In the genomic region with DNA sequence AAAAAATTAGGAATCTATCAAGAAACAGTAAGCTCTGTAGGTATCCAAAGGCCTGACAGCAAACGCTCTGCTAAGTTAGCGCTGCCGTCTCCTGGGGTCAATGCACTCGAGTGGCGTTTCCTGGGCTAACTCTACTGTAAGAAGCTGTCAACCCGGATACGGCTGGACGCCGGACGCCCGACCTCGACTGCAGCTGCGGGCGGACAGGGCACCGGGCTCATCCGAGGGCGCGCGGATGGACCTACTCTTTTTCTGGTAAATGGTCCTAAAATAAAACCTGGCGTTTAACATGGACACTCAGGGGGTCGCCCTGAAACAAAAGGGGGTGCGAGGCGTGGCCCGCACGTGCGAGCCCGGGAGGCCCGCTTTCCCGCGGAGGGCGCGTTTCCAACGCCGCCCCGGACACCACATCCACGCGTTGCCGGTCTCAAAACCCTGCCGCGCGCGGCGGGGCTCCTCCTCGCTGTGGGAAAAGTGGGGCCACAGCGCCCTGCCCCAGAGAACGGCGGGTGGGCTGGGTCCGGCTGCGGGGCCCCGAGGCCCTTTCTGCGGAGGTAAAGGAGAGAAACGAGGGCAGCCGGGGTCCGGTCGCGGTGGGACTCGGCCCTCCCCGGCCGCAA, we compare ENCODE assay signal across 8 cellular contexts. TPM values are rescaled to one million over a fixed set of nuclear protein-coding genes. Genes with fewer than 3 reads are reported as not detected.
DNase-seq lines count a peak whose midpoint lies in the region; ATAC-seq, FAIRE-seq and TF ChIP-seq lines count a peak whose summit lies in the region.

No MANE protein-coding gene starts in this region.

- peak overlapping the region; percentile 94 to 97 for H3K4me3 ChIP-seq in DND-41 (ENCODE audit: low read depth in 1 of 2, low read length in 2 of 2)
- H3K4me3 ChIP-seq in lower leg skin (ENCODE audit: low read depth, poor library complexity, severe bottlenecking): peak overlapping the region; percentile 96

- peak overlapping the region; percentile 91 for H3K4me3 Mint-ChIP-seq in dendritic cell treated with granulocyte-macrophage colony-stimulating factor and Interleukin-4, amounts not matched to agents 40 ng/mL and 50 ng/mL, for 4 days

- peak overlapping the region; percentile 94 for H3K9ac ChIP-seq in DND-41 (ENCODE audit: low read depth, low read length)

- H3K9me3 ChIP-seq in DND-41 (ENCODE audit: insufficient read depth, low read length, severe bottlenecking): no peaks in the 10 kb centered on the region

- no peak for TF ChIP-seq CTCF in DND-41 (IDR thresholded peaks at IDR 0.05; ENCODE audit: borderline replicate concordance, extremely low read depth, low read length, poor library complexity, severe bottlenecking)
- TF ChIP-seq CTCF in lower leg skin (IDR thresholded peaks at IDR 0.05): no peak

- peak overlapping the region; percentile 96 for H3K4me2 ChIP-seq in DND-41 (ENCODE audit: insufficient read depth, low read length)

- H3K36me3 Mint-ChIP-seq in dendritic cell treated with granulocyte-macrophage colony-stimulating factor and Interleukin-4, amounts not matched to agents 40 ng/mL and 50 ng/mL, for 4 days (ENCODE audit: low read depth): peaks cover 99% of the 10 kb centered on the region

- peaks cover 68% of the 10 kb centered on the region for H3K4me1 ChIP-seq in DND-41 (ENCODE audit: insufficient read depth, low read length)

- peaks cover 93% of the 10 kb centered on the region for H3K79me2 ChIP-seq in DND-41 (ENCODE audit: insufficient read depth, low read length)

- H3K27me3 ChIP-seq in DND-41 (ENCODE audit: insufficient read depth, low read length, poor library complexity): no peaks in the 10 kb centered on the region

- H3K27ac ChIP-seq in DND-41 (ENCODE audit: low read length): peak overlapping the region; percentile 93

- H3K4me1 Mint-ChIP-seq in dendritic cell treated with granulocyte-macrophage colony-stimulating factor and Interleukin-4, amounts not matched to agents 40 ng/mL and 50 ng/mL, for 4 days (ENCODE audit: low read depth): peaks cover 36% of the 10 kb centered on the region

- H2AFZ ChIP-seq in DND-41 (ENCODE audit: low read depth, low read length): peak overlapping the region; percentile 77

- no peak for FAIRE-seq in frontal cortex (lab: Jason Lieb, UNC)

- DNase-seq in DND-41 (peak; percentile 33), T-helper 9 cell (peak; percentile 14), lower leg skin (ENCODE audit: low spot score in 2 of 2) (peak; percentile 39 to 91), frontal cortex (ENCODE audit: low spot score in 2 of 2) (no peak)
- DNase-seq in stimulated activated CD8-positive, alpha-beta memory T cell treated with anti-CD3 and anti-CD28 coated beads, Interleukin-4, amount 100 ng/mL, for 48 hours: peak; percentile 56

- peaks cover 88% of the 10 kb centered on the region for H3K36me3 ChIP-seq in DND-41 (ENCODE audit: insufficient read depth, low read length)

- ATAC-seq in DND-41 (ENCODE audit: insufficient read depth, low read depth) (no peak), HG03064 (IDR thresholded peaks at IDR 0.05; ENCODE audit: low read depth, unreplicated experiment) (peak; percentile 0), HG03469 (IDR thresholded peaks at IDR 0.05; ENCODE audit: unreplicated experiment) (no peak)

- H3K27ac Mint-ChIP-seq in dendritic cell treated with granulocyte-macrophage colony-stimulating factor and Interleukin-4, amounts not matched to agents 40 ng/mL and 50 ng/mL, for 4 days: peak overlapping the region; percentile 88

- 0 to 2% methylated on average over 39 to 57 of the region's 59 CpGs for WGBS in lower leg skin, 2 donors

- H4K20me1 ChIP-seq in DND-41 (ENCODE audit: insufficient read depth, low read length): peaks cover 51% of the 10 kb centered on the region

- TF ChIP-seq POLR2A in lower leg skin (IDR thresholded peaks at IDR 0.05): no peak

- intact Hi-C loops in dendritic cell treated with granulocyte-macrophage colony-stimulating factor and Interleukin-4, amounts not matched to agents 40 ng/mL and 50 ng/mL, for 4 days (cut with micrococcal nuclease): loop anchor here (1.0 to 5.0 kb wide), 3 partner anchors 27 to 62 kb away; partner anchors contain the start of genes ACAT2 and WTAP
- intact Hi-C loops in lower leg skin (cut with DNase I; ENCODE audit: low total_unique reads): no loop called here

- H3K27me3 Mint-ChIP-seq in dendritic cell treated with granulocyte-macrophage colony-stimulating factor and Interleukin-4, amounts not matched to agents 40 ng/mL and 50 ng/mL, for 4 days: no peaks in the 10 kb centered on the region

- no peaks in the 10 kb centered on the region for H3K9me3 Mint-ChIP-seq in dendritic cell treated with granulocyte-macrophage colony-stimulating factor and Interleukin-4, amounts not matched to agents 40 ng/mL and 50 ng/mL, for 4 days

RNA-seq across cellular contexts. Expression of gene TCP1, which starts 0.5 kb away (rescaled TPM):
- total RNA-seq in lower leg skin (100 to 1,000 TPM in 3 of 4 donors, 10 to 100 TPM in 1; 98.5 to 155 (median 129) TPM), frontal cortex (378 TPM)

RNA-seq across cellular contexts. Expression of gene MRPL18, which starts 1.4 kb away (rescaled TPM):
- total RNA-seq in lower leg skin (10 to 100 TPM; 57.4 to 68.6 (median 59.2) TPM), frontal cortex (60.7 TPM)

RNA-seq across cellular contexts. Expression of gene PNLDC1, which starts 11.2 kb away (rescaled TPM):
- total RNA-seq in lower leg skin (1 to 10 TPM in 2 of 4 donors, under 1 TPM in 2; 0.51 to 2.5 (median 1.0) TPM), frontal cortex (not detected)

RNA-seq across cellular contexts. Expression of gene ACAT2, which starts 27.0 kb away (rescaled TPM):
- 10 to 100 TPM in 3 of 4 donors, 1 to 10 TPM in 1; 5.4 to 31.5 (median 13.8) TPM for total RNA-seq in lower leg skin
- 100 TPM for total RNA-seq in frontal cortex

Comparison
In these comparisons a context has a peak if more than half of its experiments do, and no peak if none do; other contexts are left out.
1. DNase-seq: peak in DND-41 (single experiment), T-helper 9 cell (single experiment), lower leg skin (2 of 2) and stimulated activated CD8-positive, alpha-beta memory T cell treated with anti-CD3 and anti-CD28 coated beads, Interleukin-4, amount 100 ng/mL, for 48 hours (single experiment); none in frontal cortex (0 of 2).